9 cellular contexts compared by ENCODE assay signal in genomic region chr20:43508106-43508505, GRCh38. TPM values are rescaled to one million over a fixed set of nuclear protein-coding genes. Genes with fewer than 3 reads are reported as not detected.
DNase-seq lines count a peak whose midpoint lies in the region; ATAC-seq and TF ChIP-seq lines count a peak whose summit lies in the region.
"Had no signal": no experiment of that assay in that cellular context is flagged by ENCODE, and none has a peak within 500 bp of the region (broad histone marks: within the 10 kb centered on the region; RNA-seq: fewer than 3 reads in every experiment).

No MANE protein-coding gene starts in this region.

- CTCF ChIA-PET in activated naive CD4-positive, alpha-beta T cell treated with anti-CD3 and anti-CD28 coated beads for 36 hours (lab: Charles Lee) = interaction anchor here (0.5 kb wide), 1 partner anchor 141 kb away, joined by 3 read pairs; no protein-coding TSS in a partner anchor
- CTCF ChIA-PET in MCF 10A (lab: Yijun Ruan, JAX) = no interaction called here

- no TSS peak for BruUV-seq in MCF 10A (replicated peaks; lab: Mats Ljungman, UMichigan)

- DNase-seq in activated naive CD4-positive, alpha-beta T cell treated with anti-CD3 and anti-CD28 coated beads for 36 hours = peak; percentile 17
- no peak for DNase-seq in activated naive CD4-positive, alpha-beta T cell treated with Interleukin-2 at 50 U/mL for 16 hours
- no peak for DNase-seq in MCF 10A (ENCODE audit: unreplicated experiment)
- DNase-seq in lower lobe of right lung = no peak
- DNase-seq in upper lobe of left lung = peak in 1 of 2 donors; percentile 83
- DNase-seq in NCI-H1930 (lab: John Stamatoyannopoulos, UW) = no peak
- no peak for DNase-seq in H4 (ENCODE audit: low spot score)
- DNase-seq: GF-D8 had no signal

- intact Hi-C loops in activated naive CD4-positive, alpha-beta T cell treated with anti-CD3 and anti-CD28 coated beads for 36 hours (cut with micrococcal nuclease) = no loop called here
- intact Hi-C loops in MCF 10A (cut with micrococcal nuclease) = no loop called here
- intact Hi-C loops in lower lobe of right lung (cut with DNase I) = no loop called here

- H3K27me3 Mint-ChIP-seq in activated naive CD4-positive, alpha-beta T cell treated with anti-CD3 and anti-CD28 coated beads for 36 hours (ENCODE audit: low read depth) = peaks cover 32% of the 10 kb centered on the region
- H3K27me3 Mint-ChIP-seq in MCF 10A (ENCODE audit: insufficient read depth, unreplicated experiment) = no peaks in the 10 kb centered on the region

- no peaks in the 10 kb centered on the region for H3K9me3 ChIP-seq in lower lobe of right lung
- H3K9me3 ChIP-seq in upper lobe of left lung = no peaks in the 10 kb centered on the region

- H3K4me3 Mint-ChIP-seq in activated naive CD4-positive, alpha-beta T cell treated with anti-CD3 and anti-CD28 coated beads for 36 hours = peak overlapping the region; percentile 61
- H3K4me3 Mint-ChIP-seq in MCF 10A (ENCODE audit: unreplicated experiment) = peak overlapping the region; percentile 76

- H3K4me3 ChIP-seq in lower lobe of right lung (peak overlapping the region; percentile 66), upper lobe of left lung (peak overlapping the region; percentile 56 to 81 (median 62))

- H3K27me3 ChIP-seq in lower lobe of right lung (ENCODE audit: low read depth) (peaks cover 30% of the 10 kb centered on the region), upper lobe of left lung (peaks cover 0 to 11% (median 5%) of the 10 kb centered on the region in 4 donors)

- ATAC-seq in lower lobe of right lung = peak; percentile 12 to 46
- ATAC-seq in upper lobe of left lung (ENCODE audit: low FRiP score in 2 of 2) = no peak
- no peak for ATAC-seq in HG03342 (IDR thresholded peaks at IDR 0.05; ENCODE audit: unreplicated experiment)

- H3K27ac Mint-ChIP-seq in activated naive CD4-positive, alpha-beta T cell treated with anti-CD3 and anti-CD28 coated beads for 36 hours = no peak overlapping the region
- H3K27ac Mint-ChIP-seq in MCF 10A (ENCODE audit: low read depth, unreplicated experiment) = no peak overlapping the region

- TF ChIP-seq POLR2A in upper lobe of left lung (IDR thresholded peaks at IDR 0.05) = no peak

- POLR2A ChIA-PET in MCF 10A (lab: Yijun Ruan, JAX) = interaction anchor here (1.0 kb wide), 1 partner anchor 50 kb away, joined by 3 read pairs; no protein-coding TSS in a partner anchor

- H3K4me1 Mint-ChIP-seq in activated naive CD4-positive, alpha-beta T cell treated with anti-CD3 and anti-CD28 coated beads for 36 hours (ENCODE audit: low read depth) = peaks cover 2% of the 10 kb centered on the region
- no peaks in the 10 kb centered on the region for H3K4me1 Mint-ChIP-seq in MCF 10A (ENCODE audit: insufficient read depth, unreplicated experiment)

- H3K36me3 Mint-ChIP-seq in activated naive CD4-positive, alpha-beta T cell treated with anti-CD3 and anti-CD28 coated beads for 36 hours (ENCODE audit: low read depth) = no peaks in the 10 kb centered on the region
- no peaks in the 10 kb centered on the region for H3K36me3 Mint-ChIP-seq in MCF 10A (ENCODE audit: insufficient read depth, unreplicated experiment)

- 5 to 10% methylated on average over 21 to 22 of the region's 22 CpGs for WGBS in upper lobe of left lung, 2 donors

- H3K36me3 ChIP-seq in lower lobe of right lung (no peaks in the 10 kb centered on the region), upper lobe of left lung (no peaks in the 10 kb centered on the region)

- no peaks in the 10 kb centered on the region for H3K9me3 Mint-ChIP-seq in activated naive CD4-positive, alpha-beta T cell treated with anti-CD3 and anti-CD28 coated beads for 36 hours
- no peaks in the 10 kb centered on the region for H3K9me3 Mint-ChIP-seq in MCF 10A (ENCODE audit: unreplicated experiment)

- TF ChIP-seq CTCF in MCF 10A (IDR thresholded peaks at IDR 0.05; ENCODE audit: unreplicated experiment) = no peak
- TF ChIP-seq CTCF in lower lobe of right lung (IDR thresholded peaks at IDR 0.05) = no peak
- TF ChIP-seq CTCF in upper lobe of left lung (IDR thresholded peaks at IDR 0.05) = no peak

- H3K27ac ChIP-seq in lower lobe of right lung = no peak overlapping the region
- no peak overlapping the region for H3K27ac ChIP-seq in upper lobe of left lung

- H3K4me1 ChIP-seq in lower lobe of right lung (peaks cover under 1% of the 10 kb centered on the region), upper lobe of left lung (peaks cover 7 to 20% (median 14%) of the 10 kb centered on the region in 4 donors)

- no peak for TF ChIP-seq EP300 in upper lobe of left lung (IDR thresholded peaks at IDR 0.05)

RNA-seq across cellular contexts. Expression of gene L3MBTL1, which starts 0.6 kb away (rescaled TPM):
- 1 to 10 TPM; 4.7 to 7.3 TPM for total RNA-seq in activated naive CD4-positive, alpha-beta T cell treated with anti-CD3 and anti-CD28 coated beads for 36 hours
- total RNA-seq in MCF 10A (2022) = 10.5 and 11.4 TPM in 2 replicates
- 10.5 TPM for total RNA-seq in lower lobe of right lung
- total RNA-seq in upper lobe of left lung = 10 to 100 TPM in 3 of 6 donors, 1 to 10 TPM in 3; 4.9 to 50.3 (median 11.3) TPM
- 0.76 and 1.1 TPM in 2 replicates for total RNA-seq in H4 (2014; rRNA removed; shearing (Covaris generic))

RNA-seq across cellular contexts. Expression of gene SRSF6, which starts 50.4 kb away (rescaled TPM):
- total RNA-seq in activated naive CD4-positive, alpha-beta T cell treated with anti-CD3 and anti-CD28 coated beads for 36 hours = 10 to 100 TPM; 76.0 to 78.2 TPM
- total RNA-seq in MCF 10A (2022) (151 and 193 TPM in 2 replicates), lower lobe of right lung (145 TPM), upper lobe of left lung (100 to 1,000 TPM in 1 of 6 donors, 10 to 100 TPM in 5; 48.4 to 147 (median 93.2) TPM)
- total RNA-seq in H4 (2014; rRNA removed; shearing (Covaris generic)) = 37.8 and 41.9 TPM in 2 replicates

RNA-seq across cellular contexts. Expression of gene SGK2, which starts 50.7 kb away (rescaled TPM):
- total RNA-seq in activated naive CD4-positive, alpha-beta T cell treated with anti-CD3 and anti-CD28 coated beads for 36 hours = under 1 TPM; 0.27 to 0.60 TPM
- 0.33 and 1.1 TPM in 2 replicates for total RNA-seq in MCF 10A (2022)
- 1.2 TPM for total RNA-seq in lower lobe of right lung
- total RNA-seq in upper lobe of left lung = 1 to 10 TPM in 4 of 6 donors, under 1 TPM in 2; 0.91 to 1.9 (median 1.1) TPM
- total RNA-seq in H4 (2014; rRNA removed; shearing (Covaris generic)) = 0.23 TPM in 1 of 2 replicates, not detected in the other

Comparison
In these comparisons a context has a peak if more than half of its experiments do, and no peak if none do; other contexts are left out.
1. ATAC-seq: peak in lower lobe of right lung (2 of 2); none in upper lobe of left lung (0 of 2) and HG03342 (single experiment).